ENCODE assay signal across 8 cellular contexts in the genomic region with DNA sequence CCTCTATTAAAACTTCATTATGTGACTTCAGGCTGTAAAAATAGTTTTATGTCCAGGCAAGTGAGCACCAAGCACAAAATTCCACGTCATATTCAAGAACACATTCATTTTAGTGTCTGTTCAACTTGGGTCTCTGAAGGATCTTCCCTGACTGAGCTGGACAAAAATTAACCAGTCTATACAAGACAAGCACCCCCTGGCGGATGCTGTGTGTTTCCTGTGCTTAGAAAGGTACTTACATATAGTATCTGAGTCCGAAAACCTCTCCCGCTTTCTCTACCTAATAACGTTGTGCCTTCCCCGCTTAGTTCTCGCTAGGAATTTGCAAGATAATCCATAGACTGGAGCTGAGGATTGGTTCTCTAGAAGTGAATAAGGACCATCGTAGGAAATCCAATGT.
DNase-seq lines count a peak whose midpoint lies in the region; ATAC-seq and TF ChIP-seq lines count a peak whose summit lies in the region.

No MANE protein-coding gene starts in this region.

- H3K27ac ChIP-seq in DOHH2 (ENCODE audit: low read depth, low read length) (no peak overlapping the region), OCI-LY7 (ENCODE audit: low read depth, low read length, poor library complexity, severe bottlenecking) (no peak overlapping the region), hepatocyte (no peak overlapping the region)

- H3F3A ChIP-seq in DOHH2 (ENCODE audit: control insufficient read depth, insufficient read depth) = no peaks in the 10 kb centered on the region

- CTCF ChIA-PET in OCI-LY7 (lab: Charles Lee; ENCODE audit: unreplicated experiment) = interaction anchor here (2.0 kb wide), 1 partner anchor 161 kb away, joined by 6 read pairs; no protein-coding TSS in a partner anchor

- TF ChIP-seq POLR2A in lower leg skin (IDR thresholded peaks at IDR 0.05) = no peak

- POLR2A ChIA-PET in OCI-LY7 (lab: Charles Lee) = no interaction called here

- H3K4me1 ChIP-seq in DOHH2 (ENCODE audit: control insufficient read depth, low read length) (no peaks in the 10 kb centered on the region), OCI-LY7 (ENCODE audit: insufficient read depth, low read length, poor library complexity, severe bottlenecking) (no peaks in the 10 kb centered on the region), hepatocyte (ENCODE audit: insufficient read depth) (no peaks in the 10 kb centered on the region)

- intact Hi-C loops in OCI-LY7 (cut with micrococcal nuclease; ENCODE audit: unreplicated experiment) = loop anchor here (1.0 to 5.0 kb wide), 2 partner anchors 71 to 161 kb away; no protein-coding TSS in a partner anchor
- intact Hi-C loops in lower leg skin (cut with DNase I; ENCODE audit: low total_unique reads) = no loop called here

- H2AFZ ChIP-seq in OCI-LY7 (ENCODE audit: low read length) (no peak overlapping the region), hepatocyte (no peak overlapping the region)

- no TSS peak for BruUV-seq in OCI-LY7 (replicated peaks; lab: Mats Ljungman, UMichigan)

- no peaks in the 10 kb centered on the region for H3K36me3 ChIP-seq in DOHH2 (ENCODE audit: control insufficient read depth, low read length)
- H3K36me3 ChIP-seq in OCI-LY7 (ENCODE audit: insufficient read depth, low read length) = no peaks in the 10 kb centered on the region
- no peaks in the 10 kb centered on the region for H3K36me3 ChIP-seq in hepatocyte (replicated peaks; ENCODE audit: insufficient read depth, low read depth)

- no peak overlapping the region for H3K4me3 ChIP-seq in DOHH2 (ENCODE audit: low read length)
- H3K4me3 ChIP-seq in OCI-LY7 (ENCODE audit: low read depth, low read length, poor library complexity, severe bottlenecking) = no peak overlapping the region
- no peak overlapping the region for H3K4me3 ChIP-seq in hepatocyte
- no peak overlapping the region for H3K4me3 ChIP-seq in lower leg skin (ENCODE audit: low read depth, poor library complexity, severe bottlenecking)

- no peaks in the 10 kb centered on the region for H3K79me2 ChIP-seq in DOHH2 (ENCODE audit: control insufficient read depth, low read length)
- H3K79me2 ChIP-seq in OCI-LY7 (ENCODE audit: insufficient read depth, low read depth, low read length) = no peaks in the 10 kb centered on the region
- H3K79me2 ChIP-seq in hepatocyte = no peaks in the 10 kb centered on the region

- no peaks in the 10 kb centered on the region for H3K27me3 ChIP-seq in DOHH2 (ENCODE audit: control insufficient read depth, low read length)
- no peaks in the 10 kb centered on the region for H3K27me3 ChIP-seq in hepatocyte

- no peak overlapping the region for H3K4me2 ChIP-seq in DOHH2 (ENCODE audit: low read length)
- H3K4me2 ChIP-seq in OCI-LY7 (ENCODE audit: low read length) = no peak overlapping the region
- H3K4me2 ChIP-seq in hepatocyte = no peak overlapping the region

- no peaks in the 10 kb centered on the region for H3K9me2 ChIP-seq in DOHH2 (replicated peaks; ENCODE audit: control insufficient read depth, low read length)
- no peaks in the 10 kb centered on the region for H3K9me2 ChIP-seq in OCI-LY7 (ENCODE audit: insufficient read depth, low read length)
- no peaks in the 10 kb centered on the region for H3K9me2 ChIP-seq in hepatocyte (replicated peaks; ENCODE audit: insufficient read depth)

- H4K20me1 ChIP-seq in DOHH2 (ENCODE audit: control insufficient read depth, insufficient read depth, low read depth, low read length) = no peaks in the 10 kb centered on the region
- H4K20me1 ChIP-seq in OCI-LY7 (ENCODE audit: insufficient read depth, low read length) = no peaks in the 10 kb centered on the region
- no peaks in the 10 kb centered on the region for H4K20me1 ChIP-seq in hepatocyte (ENCODE audit: insufficient read depth, poor library complexity, severe bottlenecking)

- 50% methylated on average over 8 of the region's 8 CpGs for WGBS in hepatocyte (ENCODE audit: low lambda C conversion rate, missing lambda C conversion rate)
- WGBS in lower leg skin, 2 donors = 63 to 71% methylated on average over 8 of the region's 8 CpGs

- peak; percentile 66 for TF ChIP-seq CTCF in DOHH2 (IDR thresholded peaks at IDR 0.05; ENCODE audit: low read depth, low read length, poor library complexity, severe bottlenecking)
- peak; percentile 81 for TF ChIP-seq CTCF in OCI-LY7 (conservative IDR thresholded peaks at IDR 0.05; ENCODE audit: low read length)
- TF ChIP-seq CTCF in hepatocyte (IDR thresholded peaks at IDR 0.05; ENCODE audit: poor library complexity) = peak; percentile 59
- TF ChIP-seq CTCF in lower leg skin (IDR thresholded peaks at IDR 0.05) = no peak

- DNase-seq in OCI-LY7 (ENCODE audit: low spot score) (peak; percentile 84), hepatocyte (ENCODE audit: low spot score) (peak; percentile 77), T-helper 9 cell (no peak), lower leg skin (ENCODE audit: low spot score in 2 of 2) (no peak)
- no peak for DNase-seq in stimulated activated CD4-positive, alpha-beta T cell treated with anti-CD3 and anti-CD28 coated beads, Interleukin-2, amount 100 ng/mL, for 48 hours

- ATAC-seq in HG02642 (IDR thresholded peaks at IDR 0.05; ENCODE audit: poor library complexity, unreplicated experiment) (peak; percentile 64), GM19324 (IDR thresholded peaks at IDR 0.05; ENCODE audit: low FRiP score, unreplicated experiment) (no peak)

- H3K9me3 ChIP-seq in DOHH2 (ENCODE audit: control insufficient read depth, insufficient read depth, low read length) (no peaks in the 10 kb centered on the region), OCI-LY7 (ENCODE audit: low read length) (no peaks in the 10 kb centered on the region), hepatocyte (ENCODE audit: low read depth) (no peaks in the 10 kb centered on the region)

Comparison
In these comparisons a context has a peak if more than half of its experiments do, and no peak if none do; other contexts are left out.
1. CTCF ChIP-seq: peak in DOHH2 (single experiment), OCI-LY7 (single experiment) and hepatocyte (single experiment); none in lower leg skin (0 of 3).
2. DNase-seq: peak in OCI-LY7 (single experiment) and hepatocyte (single experiment); none in T-helper 9 cell (single experiment), stimulated activated CD4-positive, alpha-beta T cell treated with anti-CD3 and anti-CD28 coated beads, Interleukin-2, amount 100 ng/mL, for 48 hours (0 of 2) and lower leg skin (0 of 2).